Comparison of ENCODE assay signal across 9 cellular contexts in the genomic region with DNA sequence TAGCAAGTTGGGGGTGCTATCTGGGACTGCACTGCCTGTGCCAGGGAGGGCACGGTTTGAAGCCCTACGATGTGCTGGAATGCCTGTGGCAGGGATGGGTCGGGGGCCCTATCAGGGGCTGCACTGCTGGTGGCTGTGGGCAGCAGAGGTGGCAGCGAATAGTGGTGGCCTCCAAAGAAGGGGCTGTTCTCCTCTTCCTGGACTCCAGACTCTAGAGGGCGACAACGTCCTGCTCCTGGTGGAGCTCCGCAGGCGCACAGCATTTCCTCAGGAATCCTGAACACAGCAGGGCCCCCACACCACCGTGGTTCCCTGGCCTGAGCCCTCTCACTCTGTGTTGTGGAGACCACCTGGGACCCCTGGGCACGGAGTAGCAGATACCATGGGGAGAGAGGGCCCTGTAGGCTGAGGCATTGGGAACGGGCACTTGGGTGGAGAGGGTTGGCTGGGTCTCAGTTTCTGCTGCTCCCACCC.
DNase-seq lines count a peak whose midpoint lies in the region; ATAC-seq, FAIRE-seq and TF ChIP-seq lines count a peak whose summit lies in the region.
"Had no signal": no experiment of that assay in that cellular context is flagged by ENCODE, and none has a peak within 500 bp of the region (broad histone marks: within the 10 kb centered on the region; RNA-seq: fewer than 3 reads in every experiment).

No MANE protein-coding gene starts in this region.

- TF ChIP-seq EP300 in K562 (IDR thresholded peaks at IDR 0.05; ENCODE audit: low read length) (no peak), HepG2 (IDR thresholded peaks at IDR 0.05; ENCODE audit: low read depth in 2 of 2, low read length in 2 of 2) (no peak), HepG2 (CRISPR knock-in tag; IDR thresholded peaks at IDR 0.05; ENCODE audit: borderline replicate concordance) (no peak)

- POLR2A ChIA-PET in HCT116 (lab: Charles Lee) (no interaction called here), K562 (lab: Yijun Ruan, JAX) (no interaction called here), HepG2 (lab: Yijun Ruan, JAX) (interaction anchor here (0.6 kb wide), 2 partner anchors 25 to 112 kb away, joined by 3 read pairs; no protein-coding TSS in a partner anchor)

- TF ChIP-seq RAD21 in HCT116 (IDR thresholded peaks at IDR 0.05; ENCODE audit: low read depth), result peak; percentile 58
- peak; percentile 56 to 78 for TF ChIP-seq RAD21 in K562 (CRISPR knock-in tag; conservative IDR thresholded peaks at IDR 0.05 in 1 of 2, IDR thresholded peaks at IDR 0.05 in 1 of 2)
- TF ChIP-seq RAD21 in HepG2 (CRISPR knock-in tag; IDR thresholded peaks at IDR 0.05), result peak; percentile 89

- H3K79me2 ChIP-seq in HCT116 (ENCODE audit: insufficient read depth, low read length), result no peaks in the 10 kb centered on the region
- H3K79me2 ChIP-seq in K562 (ENCODE audit: control insufficient read depth, insufficient read depth, low read length), result no peaks in the 10 kb centered on the region
- no peaks in the 10 kb centered on the region for H3K79me2 ChIP-seq in HepG2 (ENCODE audit: insufficient read depth, low read length)

- H3K9me1 ChIP-seq in K562 (ENCODE audit: control insufficient read depth, insufficient read depth, low read length), result no peaks in the 10 kb centered on the region

- TF ChIP-seq CTCF in HCT116 (IDR thresholded peaks at IDR 0.05 in 2 of 3, conservative IDR thresholded peaks at IDR 0.05 in 1 of 3; ENCODE audit: borderline replicate concordance in 1 of 3, insufficient read depth in 1 of 3, low read depth in 2 of 3, low read length in 2 of 3) (peak; percentile 16 to 61 (median 59); a peak in 4 of 6 replicates), K562 (IDR thresholded peaks at IDR 0.05 in 2 of 3, conservative IDR thresholded peaks at IDR 0.05 in 1 of 3; ENCODE audit: insufficient read depth in 2 of 3, low read depth in 1 of 3, low read length in 3 of 3) (peak; percentile 61 to 69 (median 67)), HepG2 (CRISPR knock-in tag; IDR thresholded peaks at IDR 0.05) (peak; percentile 94)

- 13% methylated on average over 3 of the region's 11 CpGs for WGBS in K562 (ENCODE audit: insufficient coverage, low coverage, missing lambda C conversion rate)
- WGBS in HepG2 (ENCODE audit: low lambda C conversion rate), result no CpG with 5 or more reads among the region's 11 CpGs
- WGBS in small intestine, 3 donors, result 86 to 91% (median 88%) methylated on average over 11 of the region's 11 CpGs

- H3K9me3 ChIP-seq in HCT116 (ENCODE audit: control insufficient read depth in 1 of 2, insufficient read depth in 1 of 2, low read depth in 1 of 2, low read length in 2 of 2) (no peaks in the 10 kb centered on the region), K562 (replicated peaks; ENCODE audit: control insufficient read depth, insufficient read depth, low read depth, low read length) (no peaks in the 10 kb centered on the region), HepG2 (ENCODE audit: low read length) (no peaks in the 10 kb centered on the region), small intestine (ENCODE audit: control insufficient read depth, low read depth) (no peaks in the 10 kb centered on the region)

- H2AFZ ChIP-seq in HCT116 (ENCODE audit: low read depth, low read length, poor library complexity, severe bottlenecking), result no peak overlapping the region
- H2AFZ ChIP-seq in K562 (ENCODE audit: low read depth, low read length), result peak overlapping the region; percentile 80; the same call in 1 of the 2 replicates
- H2AFZ ChIP-seq in HepG2 (ENCODE audit: low read length), result peak overlapping the region; percentile 78

- H3K4me1 ChIP-seq in HCT116 (ENCODE audit: control insufficient read depth in 1 of 2, insufficient read depth in 2 of 2, low read length in 2 of 2) (no peaks in the 10 kb centered on the region), K562 (replicated peaks in 1 of 2; ENCODE audit: control insufficient read depth in 2 of 2, insufficient read depth in 2 of 2, low read length in 2 of 2) (peaks cover 0 to 7% of the 10 kb centered on the region in 2 experiments; a peak in 1 of 5 replicates), HepG2 (ENCODE audit: insufficient read depth, low read length) (peaks cover 46% of the 10 kb centered on the region), small intestine (ENCODE audit: control insufficient read depth in 2 of 2, insufficient read depth in 1 of 2, low read depth in 1 of 2, low read length in 1 of 2) (no peaks in the 10 kb centered on the region)

- no peak overlapping the region for H3K4me2 ChIP-seq in HCT116 (ENCODE audit: low read length)
- peak overlapping the region; percentile 46; the same call in 1 of the 2 replicates for H3K4me2 ChIP-seq in K562 (ENCODE audit: insufficient read depth, low read length)
- H3K4me2 ChIP-seq in HepG2 (ENCODE audit: low read depth, low read length), result peak overlapping the region; percentile 83

- RAD21 ChIA-PET in HCT116 (lab: Charles Lee; ENCODE audit: low non-redundant PET in 1 of 2, low total read pairs in 2 of 2, uncharacterized antibody in 2 of 2, unreplicated experiment in 2 of 2), result no interaction called here

- intact Hi-C loops in HCT116 (cut with micrococcal nuclease) (loop anchor here (5.0 kb wide), 2 partner anchors 157 to 172 kb away; partner anchors contain the start of gene MIPEP), K562 (cut with micrococcal nuclease) (loop anchor here (1.0 to 10.0 kb wide), 3 partner anchors 156 to 251 kb away; partner anchors contain the start of gene C1QTNF9B), HepG2 (cut with micrococcal nuclease; ENCODE audit: unreplicated experiment) (loop anchor here (1.0 to 2.0 kb wide), 5 partner anchors 137 to 248 kb away; no protein-coding TSS in a partner anchor)

- DNase-seq in D341Med (ENCODE audit: low spot score) (peak; percentile 81), HCT116 (ENCODE audit: low read depth, low spot score) (peak; percentile 18), K562 (ENCODE audit: extremely low read depth in 1 of 4, low spot score in 3 of 4) (peak; percentile 18 to 62 (median 33)), HepG2 (ENCODE audit: low spot score) (peak; percentile 62), small intestine (no peak), GM12892 (ENCODE audit: insufficient read length) (no peak), nucleus accumbens (lab: John Stamatoyannopoulos, UW) (no peak)
- DNase-seq in activated CD8-positive, alpha-beta memory T cell treated with anti-CD3 and anti-CD28 coated beads, Interleukin-2, amount 50 U/mL, for 48 hours, result no peak

- CTCF ChIA-PET in HCT116 (lab: Charles Lee) (no interaction called here), K562 (lab: Yijun Ruan, JAX; ENCODE audit: low intra/inter-chr PET ratio) (interaction anchor here (0.7 to 1.8 kb wide), 3 partner anchors 156 to 184 kb away, joined by 4 to 11 read pairs (median 4); partner anchors contain the start of gene MIPEP), HepG2 (lab: Yijun Ruan, JAX; ENCODE audit: low intra/inter-chr PET ratio, low total read pairs) (interaction anchor here (1.3 to 4.4 kb wide), 5 partner anchors 156 to 205 kb away, joined by 3 to 34 read pairs (median 4); partner anchors contain the start of gene MIPEP)

- peak; percentile 92 for ATAC-seq in HCT116
- ATAC-seq in K562, result peak; percentile 97
- ATAC-seq in HepG2, result peak; percentile 93

- H3K27me3 ChIP-seq in HCT116 (ENCODE audit: insufficient read depth, low read length) (0 out of 2 replicates have a peak, but pooled peaks cover 7% of the 10 kb centered on the region), K562 (ENCODE audit: control insufficient read depth in 2 of 2, insufficient read depth in 2 of 2, low read length in 2 of 2) (no peaks in the 10 kb centered on the region), HepG2 (ENCODE audit: control insufficient read depth in 1 of 2, insufficient read depth in 2 of 2, low read length in 2 of 2) (no peaks in the 10 kb centered on the region), small intestine (ENCODE audit: control insufficient read depth in 2 of 2, insufficient read depth in 2 of 2, low read length in 2 of 2) (no peaks in the 10 kb centered on the region)

- H3K4me3 ChIP-seq in HCT116 (replicated peaks in 1 of 2; ENCODE audit: low read depth in 1 of 2, low read length in 2 of 2), result no peak overlapping the region
- no peak overlapping the region for H3K4me3 ChIP-seq in K562
- H3K4me3 ChIP-seq in HepG2 (replicated peaks in 1 of 3; ENCODE audit: insufficient read depth in 1 of 3, low read depth in 2 of 3, low read length in 3 of 3), result peak overlapping the region; percentile 38 to 64 (median 49); a peak in 5 of 6 replicates
- H3K4me3 ChIP-seq in small intestine (ENCODE audit: low read depth in 1 of 2, low read length in 2 of 2), result no peak overlapping the region

- H3K36me3 ChIP-seq in HCT116 (ENCODE audit: control insufficient read depth in 1 of 2, insufficient read depth in 2 of 2, low read length in 2 of 2) (no peaks in the 10 kb centered on the region), K562 (ENCODE audit: control insufficient read depth, insufficient read depth, low read length) (no peaks in the 10 kb centered on the region), HepG2 (replicated peaks in 1 of 2; ENCODE audit: control insufficient read depth in 1 of 2, insufficient read depth in 2 of 2, low read length in 2 of 2) (no peaks in the 10 kb centered on the region), small intestine (ENCODE audit: control insufficient read depth in 2 of 2, insufficient read depth in 2 of 2, low read length in 2 of 2) (no peaks in the 10 kb centered on the region)

- TF ChIP-seq POLR2A in HCT116 (IDR thresholded peaks at IDR 0.05; ENCODE audit: borderline replicate concordance, extremely low read depth, insufficient read depth, insufficient read length) (no peak), K562 (conservative IDR thresholded peaks at IDR 0.05) (no peak), HepG2 (IDR thresholded peaks at IDR 0.05; ENCODE audit: insufficient read depth in 1 of 2, low read depth in 2 of 2, low read length in 2 of 2) (no peak), GM12892 (IDR thresholded peaks at IDR 0.05; ENCODE audit: low read depth, low read length) (no peak)

- in situ Hi-C loops in K562 (cut with MboI) (no loop called here), HepG2 (cut with HindIII; ENCODE audit: extremely low pct_ligation_motif_present, low pct_unique_long_range_greater_than_20kb) (loop anchor here (5.0 kb wide), 1 partner anchor 152 kb away; no protein-coding TSS in a partner anchor)

- no TSS peak for BruUV-seq in HCT116 (replicated peaks; lab: Mats Ljungman, UMichigan)
- BruUV-seq in K562 (replicated peaks; lab: Mats Ljungman, UMichigan), result no TSS peak
- BruUV-seq in HepG2 (replicated peaks; lab: Mats Ljungman, UMichigan), result no TSS peak

- no peaks in the 10 kb centered on the region for H3K9me2 ChIP-seq in HCT116 (ENCODE audit: insufficient read depth)

- H3K27ac ChIP-seq in HCT116 (ENCODE audit: low read depth, low read length) (no peak overlapping the region), K562 (ENCODE audit: extremely low read depth, low read depth, low read length) (no peak overlapping the region), HepG2 (ENCODE audit: extremely low read length, insufficient read depth, low read length) (no peak overlapping the region), small intestine (ENCODE audit: low read depth in 1 of 2, low read length in 1 of 2) (no peak overlapping the region)

- H4K20me1 ChIP-seq in HCT116 (ENCODE audit: insufficient read depth) (no peaks in the 10 kb centered on the region), K562 (replicated peaks; ENCODE audit: control insufficient read depth, insufficient read depth, low read length) (no peaks in the 10 kb centered on the region), HepG2 (ENCODE audit: insufficient read depth, low read length) (no peaks in the 10 kb centered on the region)

- no peak for FAIRE-seq in K562 (lab: Jason Lieb, UNC)
- peak; percentile 12 for FAIRE-seq in HepG2 (lab: Jason Lieb, UNC)
- FAIRE-seq in small intestine (lab: Jason Lieb, UNC), result no peak
- FAIRE-seq in GM12892 (lab: Jason Lieb, UNC), result no peak
- FAIRE-seq: GM18507 had no signal

- H3K9ac ChIP-seq in HCT116 (ENCODE audit: low read length), result no peak overlapping the region
- H3K9ac ChIP-seq in K562 (ENCODE audit: insufficient read depth in 1 of 2, low read depth in 2 of 2, low read length in 2 of 2), result peak overlapping the region in 1 of 2 experiments; percentile 79; a peak in 2 of 4 replicates
- peak overlapping the region; percentile 56 for H3K9ac ChIP-seq in HepG2 (ENCODE audit: insufficient read depth, low read depth, low read length)

Comparison
In these comparisons a context has a peak if more than half of its experiments do, and no peak if none do; other contexts are left out.
1. DNase-seq: peak in D341Med (single experiment), HCT116 (single experiment), K562 (4 of 4) and HepG2 (single experiment); none in small intestine (single experiment), GM12892 (single experiment), nucleus accumbens (0 of 56) and activated CD8-positive, alpha-beta memory T cell treated with anti-CD3 and anti-CD28 coated beads, Interleukin-2, amount 50 U/mL, for 48 hours (single experiment).
2. H3K4me3 ChIP-seq: peak in HepG2 (3 of 3); none in HCT116 (0 of 2), K562 (single experiment) and small intestine (0 of 2).
3. Peak in every context shown above with its lines, with median percentiles within 50 percentile points of each other: ATAC-seq and CTCF ChIP-seq.